In genomic region chr12:98351089-98351488, GRCh38 we compare ENCODE assay signal across 26 cellular contexts.
"Had no signal": no experiment of that assay in that cellular context is flagged by ENCODE, and none has a peak within 500 bp of the region (broad histone marks: within the 10 kb centered on the region; RNA-seq: fewer than 3 reads in every experiment).

No MANE protein-coding gene starts in this region.

- H3K4me3 ChIP-seq: gastroesophageal sphincter, hepatocyte, spleen, transverse colon had no signal

- H3K4me3 Mint-ChIP-seq: activated naive CD8-positive, alpha-beta T cell; effector memory CD8-positive, alpha-beta T cell; mesothelial cell of epicardium; naive thymus-derived CD4-positive, alpha-beta T cell had no signal

- H3K27ac ChIP-seq: brain microvascular endothelial cell, gastroesophageal sphincter, hepatocyte, spleen, testis, transverse colon had no signal

- H3K36me3 Mint-ChIP-seq: activated naive CD8-positive, alpha-beta T cell; mesothelial cell of epicardium; naive thymus-derived CD4-positive, alpha-beta T cell had no signal

- H3K4me2 ChIP-seq: hepatocyte had no signal

- H3K36me3 ChIP-seq: brain microvascular endothelial cell, gastroesophageal sphincter, spleen, transverse colon had no signal

- H3K27me3 ChIP-seq: brain microvascular endothelial cell, gastroesophageal sphincter, hepatocyte, spleen, testis, transverse colon had no signal

- DNase-seq: activated CD4-positive, alpha-beta T cell treated with anti-CD3 and anti-CD28 coated beads for 4 hours; activated CD4-positive, alpha-beta T cell treated with anti-CD3 and anti-CD28 coated beads, Interleukin-2, amount 50 U/mL, for 4 hours; activated CD4-positive, CD25-positive, alpha-beta regulatory T cell; activated effector memory CD4-positive, alpha-beta T cell treated with Interleukin-2 at 50 U/mL for 16 hours; activated naive CD4-positive, alpha-beta T cell treated with Interleukin-2 at 50 U/mL for 16 hours; activated T-cell treated with anti-CD3 and anti-CD28 coated beads for 4 hours; activated T-cell treated with anti-CD3 and anti-CD28 coated beads, Interleukin-2, amount 50 U/mL, for 72 hours; anterior cingulate cortex; brain microvascular endothelial cell; cortex of kidney; effector memory CD8-positive, alpha-beta T cell; islet precursor cell; left cardiac atrium; left ventricle myocardium superior; naive thymus-derived CD4-positive, alpha-beta T cell; posterior cingulate gyrus; right cardiac atrium; spleen; stimulated activated naive CD4-positive, alpha-beta T cell treated with Interleukin-2 at 50 U/mL for 16 hours; testis; transverse colon had no signal

- H2AFZ ChIP-seq: hepatocyte had no signal

- FAIRE-seq: endothelial cell of umbilical vein had no signal

- H3K79me2 ChIP-seq: hepatocyte had no signal

- H3K4me1 Mint-ChIP-seq: naive thymus-derived CD4-positive, alpha-beta T cell had no signal

- H3K27ac Mint-ChIP-seq: activated naive CD8-positive, alpha-beta T cell; activated T-cell treated with anti-CD3 and anti-CD28 coated beads, Interleukin-2, amount 50 U/mL, for 72 hours; effector memory CD8-positive, alpha-beta T cell; mesothelial cell of epicardium had no signal

- H3K9me3 Mint-ChIP-seq: activated T-cell treated with anti-CD3 and anti-CD28 coated beads, Interleukin-2, amount 50 U/mL, for 72 hours; effector memory CD8-positive, alpha-beta T cell; mesothelial cell of epicardium; naive thymus-derived CD4-positive, alpha-beta T cell had no signal

- H3K9me3 ChIP-seq: gastroesophageal sphincter, spleen, testis, transverse colon had no signal

- ATAC-seq: effector memory CD8-positive, alpha-beta T cell; gastroesophageal sphincter; left cardiac atrium; left ventricle myocardium superior; naive thymus-derived CD4-positive, alpha-beta T cell; right cardiac atrium had no signal
